Comparison of ENCODE assay signal across 1 cellular context in genomic region chr2:67772216-67773180, GRCh38.
TF ChIP-seq lines count a peak whose summit lies in the region.

No MANE protein-coding gene starts in this region.

TF ChIP-seq in HepG2, 621 proteins besides CTCF, POLR2A, EP300 and RAD21 (continued from another document):
- no peak for TF ChIP-seq TRAFD1 (CRISPR knock-in tag; IDR thresholded peaks at IDR 0.05; ENCODE audit: borderline replicate concordance)
- TF ChIP-seq ETV6 (CRISPR knock-in tag; conservative IDR thresholded peaks at IDR 0.05) = no peak
- TF ChIP-seq SIX4 (CRISPR knock-in tag; IDR thresholded peaks at IDR 0.05) = no peak
- no peak for TF ChIP-seq NFRKB (IDR thresholded peaks at IDR 0.05)
- TF ChIP-seq GATA4 (IDR thresholded peaks at IDR 0.05; ENCODE audit: borderline replicate concordance, low read depth) = no peak
- no peak for TF ChIP-seq AKNA (CRISPR knock-in tag; IDR thresholded peaks at IDR 0.05; ENCODE audit: borderline replicate concordance)
- TF ChIP-seq ZNF609 (CRISPR knock-in tag; IDR thresholded peaks at IDR 0.05; ENCODE audit: borderline replicate concordance) = no peak
TF ChIP-seq in HepG2: peak in this region for 2.
